ENCODE assay signal across 9 cellular contexts in the genomic region with DNA sequence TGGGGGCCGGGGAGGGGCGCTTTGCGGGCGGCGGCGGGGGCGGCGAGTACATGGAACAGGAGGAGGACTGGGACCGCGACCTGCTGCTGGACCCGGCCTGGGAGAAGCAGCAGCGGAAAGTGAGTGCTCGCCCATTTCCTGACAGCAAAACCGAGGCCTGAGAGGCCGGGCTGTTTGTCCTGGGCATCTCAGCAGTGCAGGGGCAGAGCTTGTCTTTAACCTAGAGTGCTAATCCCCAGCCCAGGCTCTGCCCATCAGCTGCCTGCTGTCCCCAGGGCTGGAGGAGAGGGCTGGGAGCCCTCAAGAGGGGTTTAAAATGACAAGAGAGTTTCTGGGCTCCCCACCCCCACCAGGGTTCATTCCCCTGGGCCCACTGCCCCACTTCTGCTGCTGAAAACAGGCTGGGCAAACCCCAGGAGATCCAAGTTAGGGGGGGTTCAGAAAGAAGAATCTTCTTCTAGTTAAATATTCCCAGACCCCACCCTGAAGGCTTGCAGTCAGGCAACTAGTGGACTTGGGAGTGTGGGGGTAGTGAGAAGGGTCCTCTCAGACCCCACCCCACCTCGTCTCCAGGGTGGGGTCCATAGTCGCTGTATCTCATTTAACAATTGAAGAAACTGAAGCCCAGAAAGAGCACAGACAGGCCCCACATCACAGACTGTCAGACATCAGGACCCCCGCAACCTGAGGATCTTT. TPM values are rescaled to one million over a fixed set of nuclear protein-coding genes. Genes with fewer than 3 reads are reported as not detected.
A peak's percentile ranks its signal among the peaks of the same experiment; 100 is the strongest.
DNase-seq lines count a peak whose midpoint lies in the region; ATAC-seq and TF ChIP-seq lines count a peak whose summit lies in the region.
"Had no signal": no experiment of that assay in that cellular context is flagged by ENCODE, and none has a peak within 500 bp of the region (broad histone marks: within the 10 kb centered on the region; RNA-seq: fewer than 3 reads in every experiment).

No MANE protein-coding gene starts in this region.

- H3K36me3 Mint-ChIP-seq in effector memory CD8-positive, alpha-beta T cell (ENCODE audit: insufficient read depth), result no peaks in the 10 kb centered on the region

- H3K9me3 Mint-ChIP-seq in effector memory CD8-positive, alpha-beta T cell, result no peaks in the 10 kb centered on the region

- peak overlapping the region; percentile 89 to 94 for H3K4me3 Mint-ChIP-seq in effector memory CD8-positive, alpha-beta T cell

- H3K9ac ChIP-seq in MM.1S (ENCODE audit: low read length), result no peak overlapping the region

- H3K27ac Mint-ChIP-seq in effector memory CD8-positive, alpha-beta T cell, result peak overlapping the region; percentile 86 to 93

- H3K4me1 Mint-ChIP-seq in effector memory CD8-positive, alpha-beta T cell (ENCODE audit: low read depth in 2 of 2), result peaks cover 28 to 31% of the 10 kb centered on the region in 2 donors

- H3K27me3 ChIP-seq in MM.1S (replicated peaks; ENCODE audit: insufficient read depth, low read length), result peaks cover 49% of the 10 kb centered on the region
- H3K27me3 ChIP-seq in psoas muscle (ENCODE audit: insufficient read depth in 3 of 3, low read length in 2 of 3), result no peaks in the 10 kb centered on the region

- 24 to 40% (median 27%) methylated on average over 16 to 18 of the region's 18 CpGs for WGBS in psoas muscle, 3 donors

- no peaks in the 10 kb centered on the region for H3K36me3 ChIP-seq in MM.1S (replicated peaks; ENCODE audit: insufficient read depth, low read length)
- peaks cover 0 to 8% of the 10 kb centered on the region in 2 donors for H3K36me3 ChIP-seq in psoas muscle (ENCODE audit: insufficient read depth in 1 of 2, low read depth in 1 of 2)
- H3K36me3 ChIP-seq in mucosa of descending colon (ENCODE audit: low read depth), result no peaks in the 10 kb centered on the region

- no peaks in the 10 kb centered on the region for H3K9me3 ChIP-seq in MM.1S (replicated peaks; ENCODE audit: insufficient read depth, low read length)
- H3K9me3 ChIP-seq in psoas muscle, result no peaks in the 10 kb centered on the region
- no peaks in the 10 kb centered on the region for H3K9me3 ChIP-seq in mucosa of descending colon

- no peaks in the 10 kb centered on the region for H4K20me1 ChIP-seq in MM.1S (ENCODE audit: insufficient read depth, low read length)

- H3K27ac ChIP-seq in MM.1S (ENCODE audit: low read length) (no peak overlapping the region), psoas muscle (peak overlapping the region; percentile 89)

- peaks cover 5% of the 10 kb centered on the region; the same call in 1 of the 2 replicates for H3K79me2 ChIP-seq in MM.1S (ENCODE audit: low read length)

- peak overlapping the region; percentile 98 for H2AFZ ChIP-seq in MM.1S (ENCODE audit: low read length)

- peaks cover 3% of the 10 kb centered on the region; the same call in 1 of the 2 replicates for H3F3A ChIP-seq in MM.1S (ENCODE audit: insufficient read depth, low read length)

- intact Hi-C loops in psoas muscle (cut with DNase I), result no loop called here
- intact Hi-C loops in mucosa of descending colon (cut with DNase I, micrococcal nuclease), result no loop called here

- H3K4me3 ChIP-seq in MM.1S (ENCODE audit: low read length) (peak overlapping the region; percentile 98), psoas muscle (peak overlapping the region; percentile 83), mucosa of descending colon (no peak overlapping the region)

- H3K9me2 ChIP-seq in MM.1S (replicated peaks; ENCODE audit: insufficient read depth, low read length), result no peaks in the 10 kb centered on the region

- TF ChIP-seq CTCF in MM.1S (IDR thresholded peaks at IDR 0.05; ENCODE audit: low read length) (no peak), psoas muscle (IDR thresholded peaks at IDR 0.05) (no peak), mucosa of descending colon (IDR thresholded peaks at IDR 0.05) (no peak)

- peak overlapping the region; percentile 94; the same call in 1 of the 2 replicates for H3K4me2 ChIP-seq in MM.1S (ENCODE audit: low read depth, low read length)

- peak; percentile 39 for DNase-seq in DMS 273 (lab: John Stamatoyannopoulos, UW; ENCODE audit: unreplicated experiment)
- DNase-seq in DMS 273 treated with DMSO at 0.1 percent for 48 hours (lab: John Stamatoyannopoulos, UW), result no peak
- no peak for DNase-seq in MM.1S
- DNase-seq in effector memory CD8-positive, alpha-beta T cell, result no peak
- DNase-seq in psoas muscle, result no peak
- DNase-seq in DMS79 (lab: John Stamatoyannopoulos, UW), result no peak
- DNase-seq in HPDE6-E6E7 (ENCODE audit: extremely low spot score), result no peak
- no peak for DNase-seq in mucosa of descending colon
- DNase-seq: cerebellar nuclear complex had no signal

- H3K4me1 ChIP-seq in MM.1S (ENCODE audit: low read length) (peaks cover 7% of the 10 kb centered on the region; the same call in 1 of the 2 replicates), psoas muscle (peaks cover 33% of the 10 kb centered on the region), mucosa of descending colon (ENCODE audit: low read depth) (peaks cover 25% of the 10 kb centered on the region)

- ATAC-seq in effector memory CD8-positive, alpha-beta T cell (replicated peaks), result no peak
- ATAC-seq in psoas muscle, result peak in 1 of 4 donors; percentile 18
- no peak for ATAC-seq in mucosa of descending colon

- H3K27me3 Mint-ChIP-seq in effector memory CD8-positive, alpha-beta T cell, result no peaks in the 10 kb centered on the region

RNA-seq across cellular contexts. Expression of gene ACTN3, which starts 0.4 kb away (rescaled TPM):
- total RNA-seq in psoas muscle, result 100 to 1,000 TPM in 1 of 4 donors, 10 to 100 TPM in 2, 1 to 10 TPM in 1; 2.9 to 254 (median 78.4) TPM
- polyA plus RNA-seq in psoas muscle, result 100 to 1,000 TPM in 1 of 3 donors, 10 to 100 TPM in 1, 1 to 10 TPM in 1; 8.7 to 531 (median 15.1) TPM
- total RNA-seq in mucosa of descending colon, result under 1 TPM in 1 of 3 donors, not detected in 2; 0.09 TPM

RNA-seq across cellular contexts. Expression of gene ZDHHC24, which starts 1.3 kb away (rescaled TPM):
- total RNA-seq in psoas muscle, result 1 to 10 TPM; 3.9 to 6.5 (median 5.2) TPM
- polyA plus RNA-seq in psoas muscle, result 1 to 10 TPM; 5.4 to 7.6 (median 5.5) TPM
- 10 to 100 TPM in 2 of 3 donors, 1 to 10 TPM in 1; 9.1 to 11.8 (median 10.4) TPM for total RNA-seq in mucosa of descending colon

RNA-seq across cellular contexts. Expression of gene CTSF, which starts 21.3 kb away (rescaled TPM):
- total RNA-seq in psoas muscle (10 to 100 TPM; 31.5 to 79.0 (median 50.3) TPM), mucosa of descending colon (10 to 100 TPM in 1 of 3 donors, 1 to 10 TPM in 2; 5.8 to 84.3 (median 8.3) TPM)
- 10 to 100 TPM; 16.5 to 33.0 (median 31.5) TPM for polyA plus RNA-seq in psoas muscle

RNA-seq across cellular contexts. Expression of gene BBS1, which starts 36.7 kb away (rescaled TPM):
- total RNA-seq in psoas muscle (10 to 100 TPM in 3 of 4 donors, 1 to 10 TPM in 1; 8.4 to 15.3 (median 12.1) TPM), mucosa of descending colon (10 to 100 TPM; 27.7 to 49.3 (median 35.4) TPM)
- polyA plus RNA-seq in psoas muscle, result 10 to 100 TPM in 1 of 3 donors, 1 to 10 TPM in 2; 4.4 to 13.8 (median 5.0) TPM

RNA-seq across cellular contexts. Expression of gene CCDC87, which starts 45.7 kb away (rescaled TPM):
- total RNA-seq in psoas muscle (under 1 TPM in 3 of 4 donors, not detected in 1; 0.36 to 0.46 (median 0.36) TPM), mucosa of descending colon (under 1 TPM; 0.32 to 0.63 (median 0.58) TPM)
- 1 to 10 TPM in 1 of 3 donors, under 1 TPM in 2; 0.06 to 1.1 (median 0.20) TPM for polyA plus RNA-seq in psoas muscle
